Comparison of ENCODE assay signal across 12 cellular contexts in genomic region chrX:18887821-18888205, GRCh38.
DNase-seq lines count a peak whose midpoint lies in the region; ATAC-seq and TF ChIP-seq lines count a peak whose summit lies in the region.
"Had no signal": no experiment of that assay in that cellular context is flagged by ENCODE, and none has a peak within 500 bp of the region (broad histone marks: within the 10 kb centered on the region; RNA-seq: fewer than 3 reads in every experiment).

No MANE protein-coding gene starts in this region.

- peak overlapping the region; percentile 95 for H3K4me3 Mint-ChIP-seq in memory B cell
- no peak overlapping the region for H3K4me3 Mint-ChIP-seq in activated CD8-positive, alpha-beta memory T cell treated with anti-CD3 and anti-CD28 coated beads, Interleukin-2, amount 10 ng/mL, durations not matched to agents 7 days and 5 days

- no peak for TF ChIP-seq POLR2A in adrenal gland (IDR thresholded peaks at IDR 0.05)

- H3K27me3 ChIP-seq in adrenal gland: no peaks in the 10 kb centered on the region
- no peaks in the 10 kb centered on the region for H3K27me3 ChIP-seq in thymus (ENCODE audit: control insufficient read depth, insufficient read depth)

- H3K4me1 ChIP-seq in adrenal gland (replicated peaks in 1 of 2): peaks cover 14 to 17% of the 10 kb centered on the region in 2 donors
- H3K4me1 ChIP-seq in thymus (ENCODE audit: control insufficient read depth, insufficient read depth, low read length): peaks cover 34% of the 10 kb centered on the region

- no peaks in the 10 kb centered on the region for H3K36me3 ChIP-seq in adrenal gland (replicated peaks in 1 of 2)
- H3K36me3 ChIP-seq in thymus (ENCODE audit: control insufficient read depth, insufficient read depth): no peaks in the 10 kb centered on the region

- CTCF ChIA-PET in activated CD8-positive, alpha-beta memory T cell treated with anti-CD3 and anti-CD28 coated beads, Interleukin-2, amount 10 ng/mL, durations not matched to agents 7 days and 5 days (lab: Charles Lee): no interaction called here

- TF ChIP-seq CTCF in adrenal gland (IDR thresholded peaks at IDR 0.05): no peak

- no peaks in the 10 kb centered on the region for H3K9me3 Mint-ChIP-seq in memory B cell
- H3K9me3 Mint-ChIP-seq in activated CD8-positive, alpha-beta memory T cell treated with anti-CD3 and anti-CD28 coated beads, Interleukin-2, amount 10 ng/mL, durations not matched to agents 7 days and 5 days (ENCODE audit: low read depth): no peaks in the 10 kb centered on the region
- H3K9me3 Mint-ChIP-seq: activated T-cell treated with anti-CD3 and anti-CD28 coated beads, Interleukin-2, amount 50 U/mL, for 72 hours had no signal

- H3K4me3 ChIP-seq in adrenal gland: no peak overlapping the region
- H3K4me3 ChIP-seq in thymus (ENCODE audit: low read length): no peak overlapping the region

- H3K27ac ChIP-seq in adrenal gland: peak overlapping the region in 3 of 5 donors; percentile 83 to 93 (median 88)
- peak overlapping the region; percentile 85 for H3K27ac ChIP-seq in thymus (ENCODE audit: low read depth)

- WGBS in adrenal gland, 4 donors: 10 to 41% (median 36%) methylated on average over 2 to 6 of the region's 6 CpGs
- 13% methylated on average over 6 of the region's 6 CpGs for WGBS in thymus

- intact Hi-C loops in adrenal gland (cut with DNase I): no loop called here

- H3K27ac Mint-ChIP-seq in memory B cell: peak overlapping the region; percentile 89
- H3K27ac Mint-ChIP-seq in activated CD8-positive, alpha-beta memory T cell treated with anti-CD3 and anti-CD28 coated beads, Interleukin-2, amount 10 ng/mL, durations not matched to agents 7 days and 5 days: no peak overlapping the region

- no peaks in the 10 kb centered on the region for H3K27me3 Mint-ChIP-seq in memory B cell
- no peaks in the 10 kb centered on the region for H3K27me3 Mint-ChIP-seq in activated CD8-positive, alpha-beta memory T cell treated with anti-CD3 and anti-CD28 coated beads, Interleukin-2, amount 10 ng/mL, durations not matched to agents 7 days and 5 days

- DNase-seq in DMS53 (lab: John Stamatoyannopoulos, UW) (peak; percentile 45), DMS53 treated with DMSO at 0.1 percent for 48 hours (lab: John Stamatoyannopoulos, UW; ENCODE audit: unreplicated experiment) (no peak), adrenal gland (peak in 1 of 7 donors; percentile 30), memory B cell (ENCODE audit: low spot score in 2 of 2) (no peak), NCI-H1436 (lab: John Stamatoyannopoulos, UW) (no peak), NOMO-1 (lab: John Stamatoyannopoulos, UW; ENCODE audit: unreplicated experiment in 2 of 2) (no peak)
- no peak for DNase-seq in activated CD8-positive, alpha-beta memory T cell treated with anti-CD3 and anti-CD28 coated beads, Interleukin-2, amount 10 ng/mL, durations not matched to agents 7 days and 5 days
- DNase-seq: activated T-cell treated with anti-CD3 and anti-CD28 coated beads, Interleukin-2, amount 50 U/mL, for 72 hours; EL; stimulated activated naive CD8-positive, alpha-beta T cell treated with anti-CD3 and anti-CD28 coated beads, Interleukin-15, Interleukin-2, amounts not matched to agents 100 U/mL and 50 U/mL, for 24 hours had no signal

- ATAC-seq in memory B cell (ENCODE audit: low read depth): no peak
- ATAC-seq in activated CD8-positive, alpha-beta memory T cell treated with anti-CD3 and anti-CD28 coated beads, Interleukin-2, amount 10 ng/mL, durations not matched to agents 7 days and 5 days: no peak
- ATAC-seq: activated T-cell treated with anti-CD3 and anti-CD28 coated beads, Interleukin-2, amount 50 U/mL, for 72 hours; SK-N-SH treated with all-trans-retinoic acid at 6 μM for 48 hours; stimulated activated naive CD8-positive, alpha-beta T cell treated with anti-CD3 and anti-CD28 coated beads, Interleukin-15, Interleukin-2, amounts not matched to agents 100 U/mL and 50 U/mL, for 24 hours had no signal

- H3K9me3 ChIP-seq in adrenal gland (replicated peaks in 1 of 3) (no peaks in the 10 kb centered on the region), thymus (ENCODE audit: control insufficient read depth) (no peaks in the 10 kb centered on the region)

- H3K36me3 Mint-ChIP-seq in memory B cell: no peaks in the 10 kb centered on the region
- H3K36me3 Mint-ChIP-seq in activated CD8-positive, alpha-beta memory T cell treated with anti-CD3 and anti-CD28 coated beads, Interleukin-2, amount 10 ng/mL, durations not matched to agents 7 days and 5 days: no peaks in the 10 kb centered on the region

- H3K4me1 Mint-ChIP-seq in memory B cell: peaks cover 17% of the 10 kb centered on the region
- peaks cover 17% of the 10 kb centered on the region for H3K4me1 Mint-ChIP-seq in activated CD8-positive, alpha-beta memory T cell treated with anti-CD3 and anti-CD28 coated beads, Interleukin-2, amount 10 ng/mL, durations not matched to agents 7 days and 5 days
